ENCODE assay signal across 2 cellular contexts in genomic region chr4:139246166-139246565, GRCh38.
TF ChIP-seq lines count a peak whose summit lies in the region.

No MANE protein-coding gene starts in this region.

TF ChIP-seq in SK-N-SH, 30 proteins besides CTCF, POLR2A, EP300 and RAD21:
- no peak for TF ChIP-seq SIN3A (IDR thresholded peaks at IDR 0.05; ENCODE audit: borderline replicate concordance, low read depth, low read length)
- no peak for TF ChIP-seq MEF2A (IDR thresholded peaks at IDR 0.05; ENCODE audit: borderline replicate concordance, low read depth)
- TF ChIP-seq ZBTB33 (IDR thresholded peaks at IDR 0.05; ENCODE audit: borderline replicate concordance, low read depth), result no peak
- TF ChIP-seq YY1 (IDR thresholded peaks at IDR 0.05; ENCODE audit: low read depth), result no peak
- TF ChIP-seq TCF12 (IDR thresholded peaks at IDR 0.05), result no peak
- no peak for TF ChIP-seq NRF1 (IDR thresholded peaks at IDR 0.05; ENCODE audit: low read depth, low read length)
- no peak for TF ChIP-seq REST (IDR thresholded peaks at IDR 0.05; ENCODE audit: low read depth, low read length)
- TF ChIP-seq TAF1 (IDR thresholded peaks at IDR 0.05; ENCODE audit: borderline replicate concordance, low read depth, low read length), result no peak
- no peak for TF ChIP-seq TEAD4 (IDR thresholded peaks at IDR 0.05; ENCODE audit: borderline replicate concordance, insufficient read depth)
- no peak for TF ChIP-seq NFIC (IDR thresholded peaks at IDR 0.05; ENCODE audit: borderline replicate concordance)
- no peak for TF ChIP-seq RCOR1 (IDR thresholded peaks at IDR 0.05; ENCODE audit: low read length)
- TF ChIP-seq EZH2phosphoT487 (IDR thresholded peaks at IDR 0.05; ENCODE audit: borderline replicate concordance, low read depth), result no peak
- TF ChIP-seq FOXJ3 (CRISPR knock-in tag; IDR thresholded peaks at IDR 0.05), result no peak
- TF ChIP-seq RXRA (IDR thresholded peaks at IDR 0.05; ENCODE audit: borderline replicate concordance, low read depth), result no peak
- TF ChIP-seq IRF3 (IDR thresholded peaks at IDR 0.05; ENCODE audit: low read depth, low read length), result no peak
- no peak for TF ChIP-seq FOXM1 (IDR thresholded peaks at IDR 0.05; ENCODE audit: low read depth)
- no peak for TF ChIP-seq POLR2AphosphoS5 (IDR thresholded peaks at IDR 0.05; ENCODE audit: low read depth, low read length)

TF ChIP-seq in SK-N-SH treated with all-trans-retinoic acid at 6 μM for 48 hours, 23 proteins besides CTCF, POLR2A, EP300 and RAD21:
- TF ChIP-seq ZNF565 (CRISPR knock-in tag; conservative IDR thresholded peaks at IDR 0.05; ENCODE audit: low read depth) (no peak), BACH2 (CRISPR knock-in tag; IDR thresholded peaks at IDR 0.05; ENCODE audit: borderline replicate concordance) (no peak), ZFP3 (CRISPR knock-in tag; IDR thresholded peaks at IDR 0.05) (no peak), ISL1 (CRISPR knock-in tag; IDR thresholded peaks at IDR 0.05) (no peak), TSHZ2 (CRISPR knock-in tag; IDR thresholded peaks at IDR 0.05) (no peak), ZFP30 (CRISPR knock-in tag; IDR thresholded peaks at IDR 0.05) (no peak)
